In genomic region chr1:112950426-112950825, GRCh38 we compare ENCODE assay signal across 1 cellular context.
TF ChIP-seq lines count a peak whose summit lies in the region.

No MANE protein-coding gene starts in this region.

TF ChIP-seq in GM23338, 12 proteins besides CTCF, POLR2A, EP300 and RAD21 (continued from another document):
- TF ChIP-seq STAT1 (IDR thresholded peaks at IDR 0.05; ENCODE audit: unreplicated experiment) (no peak), REST (IDR thresholded peaks at IDR 0.05; ENCODE audit: unreplicated experiment) (no peak), ZNF331 (CRISPR knock-in tag; IDR thresholded peaks at IDR 0.05; ENCODE audit: low read depth) (no peak), ETS1 (IDR thresholded peaks at IDR 0.05) (no peak), ZNF462 (CRISPR knock-in tag; IDR thresholded peaks at IDR 0.05) (no peak), ZNF114 (CRISPR knock-in tag; IDR thresholded peaks at IDR 0.05) (no peak), JUNB (IDR thresholded peaks at IDR 0.05; ENCODE audit: unreplicated experiment) (no peak)
